In genomic region chr2:241036397-241036963, GRCh38 we compare ENCODE assay signal across 9 cellular contexts. TPM values are rescaled to one million over a fixed set of nuclear protein-coding genes. Genes with fewer than 3 reads are reported as not detected.
DNase-seq lines count a peak whose midpoint lies in the region; ATAC-seq and TF ChIP-seq lines count a peak whose summit lies in the region.
"Had no signal": no experiment of that assay in that cellular context is flagged by ENCODE, and none has a peak within 500 bp of the region (broad histone marks: within the 10 kb centered on the region; RNA-seq: fewer than 3 reads in every experiment).

No MANE protein-coding gene starts in this region.

- no peak for TF ChIP-seq EP300 in esophagus muscularis mucosa (IDR thresholded peaks at IDR 0.05)

- TF ChIP-seq CTCF in esophagus muscularis mucosa (IDR thresholded peaks at IDR 0.05): no peak

- intact Hi-C loops in activated CD4-positive, alpha-beta memory T cell treated with anti-CD3 and anti-CD28 coated beads for 36 hours (cut with micrococcal nuclease): no loop called here
- intact Hi-C loops in esophagus muscularis mucosa (cut with DNase I): no loop called here

- H3K4me3 ChIP-seq in esophagus muscularis mucosa: peak overlapping the region; percentile 42 to 53 (median 44)

- DNase-seq in DMS 273 (lab: John Stamatoyannopoulos, UW; ENCODE audit: unreplicated experiment) (peak; percentile 23), DMS 273 treated with DMSO at 0.1 percent for 48 hours (lab: John Stamatoyannopoulos, UW) (no peak), esophagus muscularis mucosa (ENCODE audit: extremely low spot score) (peak; percentile 88), renal cortical epithelial cell (ENCODE audit: low read depth) (peak; percentile 12), HCEC 1CT (no peak), DMS79 treated with DMSO at 0.1 percent for 48 hours (lab: John Stamatoyannopoulos, UW) (no peak)
- peak; percentile 88 for DNase-seq in activated CD4-positive, alpha-beta memory T cell treated with anti-CD3 and anti-CD28 coated beads for 36 hours

- no peaks in the 10 kb centered on the region for H3K9me3 ChIP-seq in esophagus muscularis mucosa

- CTCF ChIA-PET in activated CD4-positive, alpha-beta memory T cell treated with anti-CD3 and anti-CD28 coated beads for 36 hours (lab: Charles Lee): no interaction called here

- peak overlapping the region; percentile 8 for H3K27ac Mint-ChIP-seq in activated CD4-positive, alpha-beta memory T cell treated with anti-CD3 and anti-CD28 coated beads for 36 hours

- 0% methylated on average over 1 of the region's 36 CpGs for WGBS in esophagus muscularis mucosa

- H3K36me3 ChIP-seq in esophagus muscularis mucosa: peaks cover 0 to 50% (median 25%) of the 10 kb centered on the region in 4 donors

- POLR2A ChIA-PET in activated CD4-positive, alpha-beta memory T cell treated with anti-CD3 and anti-CD28 coated beads for 36 hours (lab: Charles Lee): no interaction called here

- peaks cover 23% of the 10 kb centered on the region for H3K4me1 Mint-ChIP-seq in activated CD4-positive, alpha-beta memory T cell treated with anti-CD3 and anti-CD28 coated beads for 36 hours (ENCODE audit: low read depth)

- no peaks in the 10 kb centered on the region for H3K27me3 Mint-ChIP-seq in activated CD4-positive, alpha-beta memory T cell treated with anti-CD3 and anti-CD28 coated beads for 36 hours

- TF ChIP-seq POLR2A in esophagus muscularis mucosa (IDR thresholded peaks at IDR 0.05; ENCODE audit: low read depth): no peak

- H3K27ac ChIP-seq in esophagus muscularis mucosa (replicated peaks in 1 of 4): no peak overlapping the region
- H3K27ac ChIP-seq: 22Rv1 had no signal

- peaks cover 6% of the 10 kb centered on the region for H3K36me3 Mint-ChIP-seq in activated CD4-positive, alpha-beta memory T cell treated with anti-CD3 and anti-CD28 coated beads for 36 hours

- ATAC-seq in HG03520 (IDR thresholded peaks at IDR 0.05; ENCODE audit: unreplicated experiment): peak; percentile 55

- peaks cover 0 to 32% (median 5%) of the 10 kb centered on the region in 4 donors for H3K27me3 ChIP-seq in esophagus muscularis mucosa

- peaks cover 9 to 23% (median 19%) of the 10 kb centered on the region in 4 donors for H3K4me1 ChIP-seq in esophagus muscularis mucosa

- peak overlapping the region; percentile 69 for H3K4me3 Mint-ChIP-seq in activated CD4-positive, alpha-beta memory T cell treated with anti-CD3 and anti-CD28 coated beads for 36 hours

- H3K9me3 Mint-ChIP-seq in activated CD4-positive, alpha-beta memory T cell treated with anti-CD3 and anti-CD28 coated beads for 36 hours: no peaks in the 10 kb centered on the region

RNA-seq across cellular contexts. Expression of gene SNED1, which starts 38.1 kb away (rescaled TPM):
- 1 to 10 TPM; 2.6 to 3.8 TPM for total RNA-seq in activated CD4-positive, alpha-beta memory T cell treated with anti-CD3 and anti-CD28 coated beads for 36 hours
- 10 to 100 TPM in 2 of 4 donors, 1 to 10 TPM in 2; 7.3 to 14.1 (median 11.6) TPM for total RNA-seq in esophagus muscularis mucosa
- total RNA-seq in renal cortical epithelial cell: 1.6 and 4.2 TPM in 2 replicates

Comparison
In these comparisons a context has a peak if more than half of its experiments do, and no peak if none do; other contexts are left out.
1. DNase-seq: peak in DMS 273 (single experiment), activated CD4-positive, alpha-beta memory T cell treated with anti-CD3 and anti-CD28 coated beads for 36 hours (single experiment), esophagus muscularis mucosa (single experiment) and renal cortical epithelial cell (single experiment); none in DMS 273 treated with DMSO at 0.1 percent for 48 hours (single experiment), HCEC 1CT (single experiment) and DMS79 treated with DMSO at 0.1 percent for 48 hours (single experiment).